In the genomic region with DNA sequence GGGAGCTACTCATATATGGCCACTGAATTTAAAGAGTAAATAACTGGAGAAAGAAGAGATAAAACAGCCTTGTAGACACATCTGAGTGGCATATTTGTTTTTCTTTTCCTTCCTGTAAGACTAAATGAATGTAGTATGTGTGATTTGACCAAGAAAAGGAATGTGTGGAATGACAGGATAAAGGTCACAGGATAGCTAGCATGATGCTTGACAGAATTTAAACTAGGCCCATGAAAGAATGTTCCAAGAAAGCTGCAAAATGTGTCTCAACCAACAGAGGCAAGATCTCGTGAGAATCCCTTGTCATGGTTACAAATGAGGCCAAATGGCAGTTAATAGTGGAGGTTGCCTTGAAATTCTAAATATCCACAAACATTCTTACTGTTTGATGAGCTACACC, we compare ENCODE assay signal across 2 cellular contexts.
TF ChIP-seq lines count a peak whose summit lies in the region.

No MANE protein-coding gene starts in this region.

TF ChIP-seq in SK-N-SH treated with all-trans-retinoic acid at 6 μM for 48 hours, 23 proteins besides CTCF, POLR2A, EP300 and RAD21 (continued from another document):
- no peak for TF ChIP-seq POU6F1 (CRISPR knock-in tag; IDR thresholded peaks at IDR 0.05; ENCODE audit: borderline replicate concordance, low read depth)
- TF ChIP-seq ZFP3 (CRISPR knock-in tag; IDR thresholded peaks at IDR 0.05), result no peak
- TF ChIP-seq ISL1 (CRISPR knock-in tag; IDR thresholded peaks at IDR 0.05), result no peak
- TF ChIP-seq ESRRG (CRISPR knock-in tag; IDR thresholded peaks at IDR 0.05), result no peak
- TF ChIP-seq, protein P1, sequence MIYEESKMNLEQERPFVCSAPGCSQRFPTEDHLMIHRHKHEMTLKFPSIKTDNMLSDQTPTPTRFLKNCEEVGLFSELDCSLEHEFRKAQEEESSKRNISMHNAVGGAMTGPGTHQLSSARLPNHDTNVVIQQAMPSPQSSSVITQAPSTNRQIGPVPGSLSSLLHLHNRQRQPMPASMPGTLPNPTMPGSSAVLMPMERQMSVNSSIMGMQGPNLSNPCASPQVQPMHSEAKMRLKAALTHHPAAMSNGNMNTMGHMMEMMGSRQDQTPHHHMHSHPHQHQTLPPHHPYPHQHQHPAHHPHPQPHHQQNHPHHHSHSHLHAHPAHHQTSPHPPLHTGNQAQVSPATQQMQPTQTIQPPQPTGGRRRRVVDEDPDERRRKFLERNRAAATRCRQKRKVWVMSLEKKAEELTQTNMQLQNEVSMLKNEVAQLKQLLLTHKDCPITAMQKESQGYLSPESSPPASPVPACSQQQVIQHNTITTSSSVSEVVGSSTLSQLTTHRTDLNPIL (CRISPR knock-in tag; IDR thresholded peaks at IDR 0.05; ENCODE audit: low read depth), result no peak
- TF ChIP-seq TSHZ2 (CRISPR knock-in tag; IDR thresholded peaks at IDR 0.05), result no peak
- no peak for TF ChIP-seq CSDC2 (CRISPR knock-in tag; IDR thresholded peaks at IDR 0.05)
- TF ChIP-seq PATZ1 (CRISPR knock-in tag; IDR thresholded peaks at IDR 0.05; ENCODE audit: borderline replicate concordance), result no peak
- no peak for TF ChIP-seq ARNTL (CRISPR knock-in tag; IDR thresholded peaks at IDR 0.05; ENCODE audit: borderline replicate concordance, low read depth)

TF ChIP-seq in WTC11, 78 proteins besides CTCF, POLR2A, EP300 and RAD21 (continued from another document):
- TF ChIP-seq, protein P2, sequence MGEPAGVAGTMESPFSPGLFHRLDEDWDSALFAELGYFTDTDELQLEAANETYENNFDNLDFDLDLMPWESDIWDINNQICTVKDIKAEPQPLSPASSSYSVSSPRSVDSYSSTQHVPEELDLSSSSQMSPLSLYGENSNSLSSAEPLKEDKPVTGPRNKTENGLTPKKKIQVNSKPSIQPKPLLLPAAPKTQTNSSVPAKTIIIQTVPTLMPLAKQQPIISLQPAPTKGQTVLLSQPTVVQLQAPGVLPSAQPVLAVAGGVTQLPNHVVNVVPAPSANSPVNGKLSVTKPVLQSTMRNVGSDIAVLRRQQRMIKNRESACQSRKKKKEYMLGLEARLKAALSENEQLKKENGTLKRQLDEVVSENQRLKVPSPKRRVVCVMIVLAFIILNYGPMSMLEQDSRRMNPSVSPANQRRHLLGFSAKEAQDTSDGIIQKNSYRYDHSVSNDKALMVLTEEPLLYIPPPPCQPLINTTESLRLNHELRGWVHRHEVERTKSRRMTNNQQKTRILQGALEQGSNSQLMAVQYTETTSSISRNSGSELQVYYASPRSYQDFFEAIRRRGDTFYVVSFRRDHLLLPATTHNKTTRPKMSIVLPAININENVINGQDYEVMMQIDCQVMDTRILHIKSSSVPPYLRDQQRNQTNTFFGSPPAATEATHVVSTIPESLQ (CRISPR knock-in tag; IDR thresholded peaks at IDR 0.05), result no peak
- no peak for TF ChIP-seq KAT7 (CRISPR knock-in tag; IDR thresholded peaks at IDR 0.05; ENCODE audit: borderline replicate concordance)
- TF ChIP-seq, protein P3, sequence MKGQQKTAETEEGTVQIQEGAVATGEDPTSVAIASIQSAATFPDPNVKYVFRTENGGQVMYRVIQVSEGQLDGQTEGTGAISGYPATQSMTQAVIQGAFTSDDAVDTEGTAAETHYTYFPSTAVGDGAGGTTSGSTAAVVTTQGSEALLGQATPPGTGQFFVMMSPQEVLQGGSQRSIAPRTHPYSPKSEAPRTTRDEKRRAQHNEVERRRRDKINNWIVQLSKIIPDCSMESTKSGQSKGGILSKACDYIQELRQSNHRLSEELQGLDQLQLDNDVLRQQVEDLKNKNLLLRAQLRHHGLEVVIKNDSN (CRISPR knock-in tag; IDR thresholded peaks at IDR 0.05), result no peak
- no peak for TF ChIP-seq ZNF263 (CRISPR knock-in tag; IDR thresholded peaks at IDR 0.05; ENCODE audit: low read depth)
- TF ChIP-seq RELA (CRISPR knock-in tag; IDR thresholded peaks at IDR 0.05; ENCODE audit: borderline replicate concordance), result no peak
- TF ChIP-seq, protein P4, sequence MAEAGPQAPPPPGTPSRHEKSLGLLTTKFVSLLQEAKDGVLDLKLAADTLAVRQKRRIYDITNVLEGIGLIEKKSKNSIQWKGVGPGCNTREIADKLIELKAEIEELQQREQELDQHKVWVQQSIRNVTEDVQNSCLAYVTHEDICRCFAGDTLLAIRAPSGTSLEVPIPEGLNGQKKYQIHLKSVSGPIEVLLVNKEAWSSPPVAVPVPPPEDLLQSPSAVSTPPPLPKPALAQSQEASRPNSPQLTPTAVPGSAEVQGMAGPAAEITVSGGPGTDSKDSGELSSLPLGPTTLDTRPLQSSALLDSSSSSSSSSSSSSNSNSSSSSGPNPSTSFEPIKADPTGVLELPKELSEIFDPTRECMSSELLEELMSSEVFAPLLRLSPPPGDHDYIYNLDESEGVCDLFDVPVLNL (CRISPR knock-in tag; IDR thresholded peaks at IDR 0.05; ENCODE audit: borderline replicate concordance, low read depth), result no peak
- TF ChIP-seq CREM (CRISPR knock-in tag; IDR thresholded peaks at IDR 0.05), result no peak
- TF ChIP-seq, protein P5, sequence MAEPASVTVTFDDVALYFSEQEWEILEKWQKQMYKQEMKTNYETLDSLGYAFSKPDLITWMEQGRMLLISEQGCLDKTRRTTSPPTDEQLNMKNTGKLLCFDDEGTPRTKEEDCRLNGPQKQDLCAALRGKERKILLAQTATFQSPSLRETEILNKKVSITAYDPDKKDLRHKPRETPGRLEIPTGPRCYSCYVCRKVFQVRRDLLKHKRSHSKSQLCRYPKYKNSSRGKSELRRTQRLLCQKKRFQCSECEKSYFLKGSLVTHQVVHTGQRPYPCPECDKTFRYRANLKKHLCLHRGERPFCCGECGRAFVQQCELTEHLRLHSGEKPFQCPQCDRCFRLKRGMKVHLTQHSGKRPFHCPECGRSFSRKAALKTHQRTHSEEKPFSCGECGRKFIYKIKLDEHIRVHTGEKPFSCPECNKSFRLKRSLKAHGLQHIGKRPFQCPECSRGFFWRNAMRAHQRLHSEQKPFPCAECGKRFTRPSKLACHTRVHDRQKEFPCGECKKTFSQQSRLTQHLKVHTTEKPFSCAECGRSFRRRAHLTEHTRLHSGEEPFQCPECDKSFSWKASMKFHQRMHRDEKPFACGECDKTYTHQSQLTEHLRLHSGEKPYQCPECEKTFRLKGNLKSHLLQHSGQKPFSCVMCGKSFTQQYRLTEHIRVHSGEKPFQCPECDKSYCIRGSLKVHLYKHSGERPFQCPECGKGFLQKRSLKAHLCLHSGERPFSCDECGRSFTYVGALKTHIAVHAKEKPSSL (CRISPR knock-in tag; conservative IDR thresholded peaks at IDR 0.05), result no peak
- no peak for TF ChIP-seq ATF3 (CRISPR knock-in tag; conservative IDR thresholded peaks at IDR 0.05)
TF ChIP-seq in WTC11: peak in this region for 0.
